ENCODE assay signal across 9 cellular contexts in genomic region chr5:126443374-126443851, GRCh38. TPM values are rescaled to one million over a fixed set of nuclear protein-coding genes. Genes with fewer than 3 reads are reported as not detected.
DNase-seq lines count a peak whose midpoint lies in the region; ATAC-seq, FAIRE-seq and TF ChIP-seq lines count a peak whose summit lies in the region.
"Had no signal": no experiment of that assay in that cellular context is flagged by ENCODE, and none has a peak within 500 bp of the region (broad histone marks: within the 10 kb centered on the region; RNA-seq: fewer than 3 reads in every experiment).

No MANE protein-coding gene starts in this region.

- no peak for FAIRE-seq in urothelium cell line (lab: Jason Lieb, UNC)

- ATAC-seq in GM19372 (IDR thresholded peaks at IDR 0.05; ENCODE audit: low read depth, unreplicated experiment) = peak; percentile 83
- peak; percentile 88 for ATAC-seq in HG03060 (IDR thresholded peaks at IDR 0.05; ENCODE audit: low read depth, unreplicated experiment)
- ATAC-seq in activated naive CD8-positive, alpha-beta T cell treated with anti-CD3 and anti-CD28 coated beads, Interleukin-2, amount 10 ng/mL, durations not matched to agents 7 days and 5 days (ENCODE audit: low read depth) = peak; percentile 64

- no peaks in the 10 kb centered on the region for H3K4me1 ChIP-seq in A673 (ENCODE audit: insufficient read depth, low read length, poor library complexity, severe bottlenecking)

- no peaks in the 10 kb centered on the region for H3K27me3 Mint-ChIP-seq in activated naive CD8-positive, alpha-beta T cell treated with anti-CD3 and anti-CD28 coated beads, Interleukin-2, amount 10 ng/mL, durations not matched to agents 7 days and 5 days

- no peak overlapping the region for H3K27ac ChIP-seq in A673 (ENCODE audit: low read depth, low read length, poor library complexity, severe bottlenecking)

- peak overlapping the region; percentile 10 for H3K4me3 Mint-ChIP-seq in activated naive CD8-positive, alpha-beta T cell treated with anti-CD3 and anti-CD28 coated beads, Interleukin-2, amount 10 ng/mL, durations not matched to agents 7 days and 5 days

- H3K36me3 Mint-ChIP-seq in activated naive CD8-positive, alpha-beta T cell treated with anti-CD3 and anti-CD28 coated beads, Interleukin-2, amount 10 ng/mL, durations not matched to agents 7 days and 5 days = peaks cover 17% of the 10 kb centered on the region

- BruUV-seq in A673 (replicated peaks; lab: Mats Ljungman, UMichigan) = no TSS peak

- no peaks in the 10 kb centered on the region; the same call in none of the 2 replicates for H3K36me3 ChIP-seq in GM06990 (ENCODE audit: control insufficient read depth, insufficient read depth, low read length)
- no peaks in the 10 kb centered on the region for H3K36me3 ChIP-seq in A673 (ENCODE audit: insufficient read depth, low read length, poor library complexity, severe bottlenecking)

- peak overlapping the region; percentile 1 for H3K27ac Mint-ChIP-seq in activated naive CD8-positive, alpha-beta T cell treated with anti-CD3 and anti-CD28 coated beads, Interleukin-2, amount 10 ng/mL, durations not matched to agents 7 days and 5 days

- H3K4me1 Mint-ChIP-seq in activated naive CD8-positive, alpha-beta T cell treated with anti-CD3 and anti-CD28 coated beads, Interleukin-2, amount 10 ng/mL, durations not matched to agents 7 days and 5 days = peaks cover 31% of the 10 kb centered on the region

- no peak overlapping the region for H3K4me3 ChIP-seq in GM06990 (replicated peaks; ENCODE audit: low read depth, low read length)
- no peak overlapping the region for H3K4me3 ChIP-seq in A673 (ENCODE audit: low read depth, low read length, poor library complexity, severe bottlenecking)

- DNase-seq in GM06990 (ENCODE audit: extremely low read depth, insufficient read length) = peak; percentile 82
- DNase-seq in activated naive CD8-positive, alpha-beta T cell treated with anti-CD3 and anti-CD28 coated beads, Interleukin-2, amount 10 ng/mL, durations not matched to agents 7 days and 5 days = no peak
- no peak for DNase-seq in NCI-H2029 (lab: John Stamatoyannopoulos, UW)
- no peak for DNase-seq in stimulated activated CD4-positive, alpha-beta T cell treated with anti-CD3 and anti-CD28 coated beads, Interleukin-12 subunit alpha, Interleukin-12 subunit beta, amount 100 ng/mL, for 4 hours
- no peak for DNase-seq in A673 (ENCODE audit: low spot score)
- DNase-seq in urothelium cell line (ENCODE audit: low spot score) = no peak
- DNase-seq: DMS79 had no signal

- no peaks in the 10 kb centered on the region for H3K9me3 ChIP-seq in A673 (ENCODE audit: low read depth, low read length, poor library complexity, severe bottlenecking)

- H3K27me3 ChIP-seq in GM06990 (replicated peaks; ENCODE audit: control insufficient read depth, insufficient read depth, low read length) = no peaks in the 10 kb centered on the region
- H3K27me3 ChIP-seq in A673 (replicated peaks; ENCODE audit: insufficient read depth, low read depth, low read length, poor library complexity) = no peaks in the 10 kb centered on the region

- no peaks in the 10 kb centered on the region for H3K9me3 Mint-ChIP-seq in activated naive CD8-positive, alpha-beta T cell treated with anti-CD3 and anti-CD28 coated beads, Interleukin-2, amount 10 ng/mL, durations not matched to agents 7 days and 5 days

- intact Hi-C loops in A673 (cut with micrococcal nuclease; ENCODE audit: unreplicated experiment) = no loop called here

- POLR2A ChIA-PET in activated naive CD8-positive, alpha-beta T cell treated with anti-CD3 and anti-CD28 coated beads, Interleukin-2, amount 10 ng/mL, durations not matched to agents 7 days and 5 days (lab: Charles Lee) = interaction anchor here (1.3 kb wide), 1 partner anchor 20 kb away, joined by 3 read pairs; the partner anchor contains the start of gene GRAMD2B
- POLR2A ChIA-PET in A673 (lab: Charles Lee; ENCODE audit: low non-redundant PET) = no interaction called here

- TF ChIP-seq CTCF in GM06990 (IDR thresholded peaks at IDR 0.05; ENCODE audit: insufficient read depth, low read length, poor library complexity, severe bottlenecking) = no peak
- no peak for TF ChIP-seq CTCF in A673 (conservative IDR thresholded peaks at IDR 0.05; ENCODE audit: low read depth, low read length)

- CTCF ChIA-PET in A673 (lab: Charles Lee) = no interaction called here

RNA-seq across cellular contexts. Expression of gene GRAMD2B, which starts 20.2 kb away (rescaled TPM):
- 1 to 10 TPM; 4.6 to 5.2 TPM for total RNA-seq in activated naive CD8-positive, alpha-beta T cell treated with anti-CD3 and anti-CD28 coated beads, Interleukin-2, amount 10 ng/mL, durations not matched to agents 7 days and 5 days
- 2.1 and 2.6 TPM in 2 replicates for total RNA-seq in A673 (2021)
